Comparison of ENCODE assay signal across 30 cellular contexts in genomic region chr10:122478971-122479370, GRCh38. TPM values are rescaled to one million over a fixed set of nuclear protein-coding genes. Genes with fewer than 3 reads are reported as not detected.
DNase-seq lines count a peak whose midpoint lies in the region; ATAC-seq and TF ChIP-seq lines count a peak whose summit lies in the region.
"Had no signal": no experiment of that assay in that cellular context is flagged by ENCODE, and none has a peak within 500 bp of the region (broad histone marks: within the 10 kb centered on the region; RNA-seq: fewer than 3 reads in every experiment).

No MANE protein-coding gene starts in this region.

- H3K9me3 ChIP-seq in gastroesophageal sphincter (no peaks in the 10 kb centered on the region), tibial nerve (no peaks in the 10 kb centered on the region), osteoblast (ENCODE audit: low read depth, low read length) (no peaks in the 10 kb centered on the region)
- H3K9me3 ChIP-seq: adrenal gland, testis had no signal

- H3K36me3 ChIP-seq in gastroesophageal sphincter: no peaks in the 10 kb centered on the region
- H3K36me3 ChIP-seq in tibial nerve: no peaks in the 10 kb centered on the region
- H3K36me3 ChIP-seq in osteoblast (ENCODE audit: insufficient read depth, low read length): peaks cover under 1% of the 10 kb centered on the region
- H3K36me3 ChIP-seq: adrenal gland had no signal

- H2AFZ ChIP-seq in osteoblast (ENCODE audit: low read length): no peak overlapping the region
- H2AFZ ChIP-seq: PC-9 had no signal

- H4K20me1 ChIP-seq in osteoblast (ENCODE audit: insufficient read depth, low read length): peaks cover 24% of the 10 kb centered on the region

- TF ChIP-seq POLR2A in gastroesophageal sphincter (IDR thresholded peaks at IDR 0.05) (no peak), tibial nerve (IDR thresholded peaks at IDR 0.05) (no peak)

- peaks cover 59% of the 10 kb centered on the region for H3K79me2 ChIP-seq in osteoblast (ENCODE audit: insufficient read depth, low read length)

- TF ChIP-seq EP300 in gastroesophageal sphincter (IDR thresholded peaks at IDR 0.05) (no peak), tibial nerve (IDR thresholded peaks at IDR 0.05) (peak in 1 of 2 donors; percentile 77)

- H3K27me3 ChIP-seq in gastroesophageal sphincter (no peaks in the 10 kb centered on the region), tibial nerve (no peaks in the 10 kb centered on the region), osteoblast (ENCODE audit: insufficient read depth, low read length) (no peaks in the 10 kb centered on the region)
- H3K27me3 ChIP-seq: adrenal gland, testis had no signal

- H3K27ac ChIP-seq in angular gyrus (ENCODE audit: low read depth, low read length) (peak overlapping the region; percentile 96), gastroesophageal sphincter (peak overlapping the region in 3 of 4 donors; percentile 23 to 30 (median 29)), tibial nerve (peak overlapping the region; percentile 29 to 87 (median 68)), osteoblast (ENCODE audit: low read depth, low read length) (no peak overlapping the region)
- H3K27ac ChIP-seq: PC-9, testis had no signal

- ATAC-seq in gastroesophageal sphincter (no peak), GM21515 (IDR thresholded peaks at IDR 0.05; ENCODE audit: unreplicated experiment) (no peak), GM18873 (IDR thresholded peaks at IDR 0.05; ENCODE audit: low FRiP score, unreplicated experiment) (no peak)
- ATAC-seq: left ventricle myocardium superior; naive thymus-derived CD4-positive, alpha-beta T cell; Right ventricle myocardium inferior had no signal

- no peak overlapping the region for H3K4me2 ChIP-seq in osteoblast (ENCODE audit: insufficient read depth, low read length)
- H3K4me2 ChIP-seq: PC-9, smooth muscle cell had no signal

- DNase-seq in nucleus accumbens (lab: John Stamatoyannopoulos, UW) (peak in 36 of 56 donors; percentile 26 to 77 (median 49)), tibial nerve (ENCODE audit: low spot score in 2 of 2) (no peak), osteoblast (ENCODE audit: insufficient read length, low spot score, missing footprints) (no peak)
- DNase-seq: activated CD4-positive, alpha-beta T cell treated with anti-CD3 and anti-CD28 coated beads, Interleukin-2, amount 50 U/mL, for 48 hours; activated CD4-positive, CD25-positive, alpha-beta regulatory T cell treated with anti-CD3 and anti-CD28 coated beads, Interleukin-2, amount 50 U/mL, for 72 hours; activated naive CD4-positive, alpha-beta T cell treated with anti-CD3 and anti-CD28 coated beads for 36 hours; adrenal gland; Caco-2; effector CD8-positive, alpha-beta T cell; HCEC 1CT; KG1; left ventricle myocardium superior; naive thymus-derived CD4-positive, alpha-beta T cell; NCI-H1105 treated with DMSO at 0.1 percent for 48 hours; NCI-H1930; NCI-H524; NK-92 treated with Interleukin-12 subunit alpha and Interleukin-12 subunit beta, amount 100 ng/mL, for 24 hours; PC-9; stimulated activated naive CD4-positive, alpha-beta T cell; T-helper 2 cell; testis had no signal

- 70 to 100% methylated on average over 2 to 5 of the region's 7 CpGs for WGBS in gastroesophageal sphincter (ENCODE audit: low coverage in 1 of 2), 2 donors
- 55 to 62% methylated on average over 7 of the region's 7 CpGs for WGBS in tibial nerve, 2 donors

- no peak for TF ChIP-seq CTCF in gastroesophageal sphincter (IDR thresholded peaks at IDR 0.05)
- no peak for TF ChIP-seq CTCF in tibial nerve (IDR thresholded peaks at IDR 0.05)
- no peak for TF ChIP-seq CTCF in osteoblast (IDR thresholded peaks at IDR 0.05; ENCODE audit: extremely low read depth, low read depth, low read length)

- H3K4me1 ChIP-seq in gastroesophageal sphincter (peaks cover 0 to 56% (median 23%) of the 10 kb centered on the region in 3 donors), tibial nerve (peaks cover 0 to 38% (median 27%) of the 10 kb centered on the region in 4 donors), osteoblast (ENCODE audit: insufficient read depth, low read length) (peaks cover 12% of the 10 kb centered on the region)

- H3K4me3 ChIP-seq in gastroesophageal sphincter (no peak overlapping the region), tibial nerve (no peak overlapping the region), osteoblast (ENCODE audit: insufficient read depth, low read length) (no peak overlapping the region)
- H3K4me3 ChIP-seq: adrenal gland, PC-9, smooth muscle cell, testis had no signal

RNA-seq across cellular contexts. Expression of gene HTRA1, which starts 17.6 kb away (rescaled TPM):
- 100 to 1,000 TPM; 107 to 137 (median 111) TPM for total RNA-seq in gastroesophageal sphincter
- 100 to 1,000 TPM; 128 to 183 (median 173) TPM for total RNA-seq in tibial nerve
- total RNA-seq in osteoblast: 392 and 413 TPM in 2 replicates
- total RNA-seq: activated naive CD4-positive, alpha-beta T cell treated with anti-CD3 and anti-CD28 coated beads for 36 hours had no signal

RNA-seq across cellular contexts. Expression of gene ARMS2, which starts 24.5 kb away (rescaled TPM):
- total RNA-seq in gastroesophageal sphincter: not detected
- total RNA-seq in tibial nerve: not detected
- total RNA-seq in osteoblast: not detected in 2 replicates
- total RNA-seq: activated naive CD4-positive, alpha-beta T cell treated with anti-CD3 and anti-CD28 coated beads for 36 hours; adrenal gland; Caco-2; left ventricle myocardium superior; MCF 10A; mesothelial cell of epicardium; naive thymus-derived CD4-positive, alpha-beta T cell; omental fat pad; PC-9; Right ventricle myocardium inferior; smooth muscle cell had no signal

Comparison
In these comparisons a context has a peak if more than half of its experiments do, and no peak if none do; other contexts are left out.
1. DNase-seq: peak in nucleus accumbens (36 of 56); none in tibial nerve (0 of 2) and osteoblast (single experiment).